Comparison of ENCODE assay signal across 1 cellular context in the genomic region with DNA sequence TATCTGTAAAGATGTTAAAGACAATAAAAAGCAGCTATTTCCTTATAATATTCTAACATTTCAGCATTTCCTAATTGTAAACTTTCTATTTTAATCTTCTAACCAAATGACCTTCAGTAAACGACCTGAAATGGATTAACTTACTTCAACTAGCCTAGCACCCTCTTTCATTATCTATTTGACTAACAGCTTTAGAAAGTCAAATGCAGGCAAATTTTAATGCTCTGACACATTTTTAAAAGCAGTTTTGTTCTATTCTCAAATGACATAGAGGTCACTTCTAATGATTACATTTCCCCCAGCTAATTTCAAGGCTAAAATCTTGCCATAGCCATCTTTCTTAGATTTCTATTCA.
TF ChIP-seq lines count a peak whose summit lies in the region.

No MANE protein-coding gene starts in this region.

TF ChIP-seq in GM23338, 12 proteins besides CTCF, POLR2A, EP300 and RAD21 (continued from another document):
- no peak for TF ChIP-seq REST (IDR thresholded peaks at IDR 0.05; ENCODE audit: unreplicated experiment)
- no peak for TF ChIP-seq JUNB (IDR thresholded peaks at IDR 0.05; ENCODE audit: unreplicated experiment)
- TF ChIP-seq ZNF331 (CRISPR knock-in tag; IDR thresholded peaks at IDR 0.05; ENCODE audit: low read depth) = no peak
- TF ChIP-seq ZNF114 (CRISPR knock-in tag; IDR thresholded peaks at IDR 0.05) = no peak
- TF ChIP-seq STAT1 (IDR thresholded peaks at IDR 0.05; ENCODE audit: unreplicated experiment) = no peak
- no peak for TF ChIP-seq NANOG (IDR thresholded peaks at IDR 0.05; ENCODE audit: borderline replicate concordance)
